ENCODE assay signal across 8 cellular contexts in genomic region chr6:16769131-16769985, GRCh38. TPM values are rescaled to one million over a fixed set of nuclear protein-coding genes. Genes with fewer than 3 reads are reported as not detected.
A peak's percentile ranks its signal among the peaks of the same experiment; 100 is the strongest.
DNase-seq lines count a peak whose midpoint lies in the region; ATAC-seq and TF ChIP-seq lines count a peak whose summit lies in the region.

No MANE protein-coding gene starts in this region.

- H3K9me3 Mint-ChIP-seq in activated T-cell treated with anti-CD3 and anti-CD28 coated beads, Interleukin-2, amount 50 U/mL, for 72 hours = no peaks in the 10 kb centered on the region

- H3K27ac ChIP-seq in PC-9 = peak overlapping the region; percentile 97

- BruUV-seq in PC-9 (replicated peaks; lab: Mats Ljungman, UMichigan) = TSS peak; percentile 45

- H2AFZ ChIP-seq in PC-9 = no peak overlapping the region

- POLR2A ChIA-PET in PC-9 (lab: Charles Lee; ENCODE audit: unreplicated experiment) = interaction anchor here (0.7 to 0.9 kb wide), 2 partner anchors 167 to 286 kb away, joined by 4 to 8 read pairs; no protein-coding TSS in a partner anchor

- H3K27ac Mint-ChIP-seq in activated T-cell treated with anti-CD3 and anti-CD28 coated beads, Interleukin-2, amount 50 U/mL, for 72 hours = no peak overlapping the region

- CTCF ChIA-PET in PC-9 (lab: Charles Lee) = interaction anchor here (0.6 to 0.7 kb wide), 4 partner anchors 95 to 449 kb away, joined by 3 to 11 read pairs (median 7); no protein-coding TSS in a partner anchor

- TF ChIP-seq CTCF in PC-9 (conservative IDR thresholded peaks at IDR 0.05) = peak; percentile 41; the same call in 1 of the 2 replicates

- H3K4me3 Mint-ChIP-seq in activated T-cell treated with anti-CD3 and anti-CD28 coated beads, Interleukin-2, amount 50 U/mL, for 72 hours = peak overlapping the region; percentile 3 to 7

- no peaks in the 10 kb centered on the region for H4K20me1 ChIP-seq in PC-9 (ENCODE audit: insufficient read depth)

- peaks cover 8% of the 10 kb centered on the region for H3K27me3 Mint-ChIP-seq in activated T-cell treated with anti-CD3 and anti-CD28 coated beads, Interleukin-2, amount 50 U/mL, for 72 hours (ENCODE audit: low read depth)

- H3K36me3 Mint-ChIP-seq in activated T-cell treated with anti-CD3 and anti-CD28 coated beads, Interleukin-2, amount 50 U/mL, for 72 hours (ENCODE audit: insufficient read depth in 2 of 2) = peaks cover 0 to 2% of the 10 kb centered on the region in 2 donors

- in situ Hi-C loops in G401 (cut with HindIII; ENCODE audit: low sequenced_read_pairs) = no loop called here

- H3F3A ChIP-seq in PC-9 (ENCODE audit: insufficient read depth, low read depth) = peaks cover 40% of the 10 kb centered on the region

- no peaks in the 10 kb centered on the region for H3K27me3 ChIP-seq in PC-9 (ENCODE audit: insufficient read depth, low read depth)

- H3K9me2 ChIP-seq in PC-9 (ENCODE audit: insufficient read depth) = no peaks in the 10 kb centered on the region

- ATAC-seq in GM21423 (IDR thresholded peaks at IDR 0.05; ENCODE audit: unreplicated experiment) (peak; percentile 69), Right ventricle myocardium superior (ENCODE audit: poor library complexity) (peak; percentile 48), GM19324 (IDR thresholded peaks at IDR 0.05; ENCODE audit: low FRiP score, unreplicated experiment) (no peak)
- ATAC-seq in activated T-cell treated with anti-CD3 and anti-CD28 coated beads, Interleukin-2, amount 50 U/mL, for 72 hours (replicated peaks in 1 of 2) = peak; percentile 69 to 74

- DNase-seq in PC-9 (peak; percentile 85 to 99), Right ventricle myocardium superior (no peak), G401 (ENCODE audit: low spot score) (no peak), NCI-H2029 (lab: John Stamatoyannopoulos, UW) (no peak)
- DNase-seq in activated T-cell treated with anti-CD3 and anti-CD28 coated beads, Interleukin-2, amount 50 U/mL, for 72 hours = peak; percentile 67 to 72
- DNase-seq in stimulated activated CD4-positive, alpha-beta T cell treated with anti-CD3 and anti-CD28 coated beads, Interleukin-15, amount 100 ng/mL, for 24 hours = peak; percentile 75

- H3K9me3 ChIP-seq in PC-9 (ENCODE audit: insufficient read depth, low read depth) = no peaks in the 10 kb centered on the region

- H3K4me1 ChIP-seq in PC-9 (replicated peaks; ENCODE audit: insufficient read depth) = peaks cover 69% of the 10 kb centered on the region

- peak overlapping the region; percentile 79 for H3K4me2 ChIP-seq in PC-9

- H3K36me3 ChIP-seq in PC-9 (ENCODE audit: low read depth) = no peaks in the 10 kb centered on the region

- peaks cover 73% of the 10 kb centered on the region for H3K4me1 Mint-ChIP-seq in activated T-cell treated with anti-CD3 and anti-CD28 coated beads, Interleukin-2, amount 50 U/mL, for 72 hours (ENCODE audit: low read depth)

- intact Hi-C loops in PC-9 (cut with micrococcal nuclease; ENCODE audit: unreplicated experiment) (loop anchor here (1.0 kb wide), 2 partner anchors 80 to 178 kb away; no protein-coding TSS in a partner anchor), Right ventricle myocardium superior (cut with DNase I) (loop anchor here (10.0 kb wide), 2 partner anchors 315 to 435 kb away; no protein-coding TSS in a partner anchor)

- H3K4me3 ChIP-seq in PC-9 = peak overlapping the region; percentile 40; the same call in 1 of the 2 replicates

- no peaks in the 10 kb centered on the region for H3K79me2 ChIP-seq in PC-9 (ENCODE audit: low read depth)

RNA-seq across cellular contexts. Expression of gene ATXN1, which starts 8.1 kb away (rescaled TPM):
- total RNA-seq in PC-9 (2021) (35.6 and 42.7 TPM in 2 replicates), Right ventricle myocardium superior (36.1 TPM)
- 10 to 100 TPM; 46.5 to 65.1 TPM for total RNA-seq in activated T-cell treated with anti-CD3 and anti-CD28 coated beads, Interleukin-2, amount 50 U/mL, for 72 hours
- total RNA-seq in G401 (2014; rRNA removed; shearing (Covaris generic)) = under 0.01 TPM in 2 replicates

Comparison
In these comparisons a context has a peak if more than half of its experiments do, and no peak if none do; other contexts are left out.
1. DNase-seq: peak in PC-9 (2 of 2), activated T-cell treated with anti-CD3 and anti-CD28 coated beads, Interleukin-2, amount 50 U/mL, for 72 hours (2 of 2) and stimulated activated CD4-positive, alpha-beta T cell treated with anti-CD3 and anti-CD28 coated beads, Interleukin-15, amount 100 ng/mL, for 24 hours (single experiment); none in Right ventricle myocardium superior (single experiment), G401 (single experiment) and NCI-H2029 (single experiment).
2. RNA of gene ATXN1, which starts 8.1 kb away (total RNA-seq): 46.5 to 65.1 TPM in activated T-cell treated with anti-CD3 and anti-CD28 coated beads, Interleukin-2, amount 50 U/mL, for 72 hours, 35.6 to 42.7 TPM in PC-9 and 36.1 TPM in Right ventricle myocardium superior (single experiment); under 0.01 TPM in G401; every median in the first group is over 10 times any median in the second.